8 cellular contexts compared by ENCODE assay signal in genomic region chr2:70994055-70994444, GRCh38. TPM values are rescaled to one million over a fixed set of nuclear protein-coding genes. Genes with fewer than 3 reads are reported as not detected.
DNase-seq lines count a peak whose midpoint lies in the region; ATAC-seq lines count a peak whose summit lies in the region.

No MANE protein-coding gene starts in this region.

- peaks cover 3 to 4% of the 10 kb centered on the region in 2 donors for H3K36me3 Mint-ChIP-seq in activated T-cell treated with anti-CD3 and anti-CD28 coated beads, Interleukin-2, amount 50 U/mL, for 72 hours (ENCODE audit: insufficient read depth in 2 of 2)

- H3K9me3 ChIP-seq in iPS-18c (ENCODE audit: control insufficient read depth, insufficient read depth, low read length), result no peaks in the 10 kb centered on the region

- H3K27ac Mint-ChIP-seq in activated T-cell treated with anti-CD3 and anti-CD28 coated beads, Interleukin-2, amount 50 U/mL, for 72 hours, result peak overlapping the region; percentile 98
- peak overlapping the region; percentile 87 to 89 for H3K27ac Mint-ChIP-seq in stimulated activated naive CD8-positive, alpha-beta T cell treated with anti-CD3 and anti-CD28 coated beads, Interleukin-15, amount 100 ng/mL, for 72 hours

- no peak for ATAC-seq in activated T-cell treated with anti-CD3 and anti-CD28 coated beads, Interleukin-2, amount 50 U/mL, for 72 hours (replicated peaks in 1 of 2)
- no peak for ATAC-seq in stimulated activated naive CD8-positive, alpha-beta T cell treated with anti-CD3 and anti-CD28 coated beads, Interleukin-15, amount 100 ng/mL, for 72 hours
- ATAC-seq in GM21825 (IDR thresholded peaks at IDR 0.05; ENCODE audit: unreplicated experiment) (no peak), HG03039 (IDR thresholded peaks at IDR 0.05; ENCODE audit: unreplicated experiment) (no peak)

- peak overlapping the region; percentile 83 for H3K4me3 ChIP-seq in iPS-18c (ENCODE audit: insufficient read depth, low read depth, low read length)

- peaks cover 31% of the 10 kb centered on the region for H3K4me1 Mint-ChIP-seq in activated T-cell treated with anti-CD3 and anti-CD28 coated beads, Interleukin-2, amount 50 U/mL, for 72 hours (ENCODE audit: low read depth)
- peaks cover 41% of the 10 kb centered on the region for H3K4me1 Mint-ChIP-seq in stimulated activated naive CD8-positive, alpha-beta T cell treated with anti-CD3 and anti-CD28 coated beads, Interleukin-15, amount 100 ng/mL, for 72 hours

- H3K4me3 Mint-ChIP-seq in activated T-cell treated with anti-CD3 and anti-CD28 coated beads, Interleukin-2, amount 50 U/mL, for 72 hours, result peak overlapping the region; percentile 97 to 99
- H3K4me3 Mint-ChIP-seq in stimulated activated naive CD8-positive, alpha-beta T cell treated with anti-CD3 and anti-CD28 coated beads, Interleukin-15, amount 100 ng/mL, for 72 hours, result peak overlapping the region; percentile 89 to 97

- no peaks in the 10 kb centered on the region for H3K9me3 Mint-ChIP-seq in activated T-cell treated with anti-CD3 and anti-CD28 coated beads, Interleukin-2, amount 50 U/mL, for 72 hours
- no peaks in the 10 kb centered on the region for H3K9me3 Mint-ChIP-seq in stimulated activated naive CD8-positive, alpha-beta T cell treated with anti-CD3 and anti-CD28 coated beads, Interleukin-15, amount 100 ng/mL, for 72 hours

- DNase-seq in stimulated activated CD4-positive, alpha-beta T cell treated with anti-CD3 and anti-CD28 coated beads, Interleukin-4, amount 100 ng/mL, for 1 hour, result peak; percentile 56
- DNase-seq in stimulated activated CD4-positive, alpha-beta T cell treated with anti-CD3 and anti-CD28 coated beads, Interleukin-12 subunit alpha, Interleukin-12 subunit beta, amount 100 ng/mL, for 4 hours, result no peak
- peak; percentile 77 to 82 for DNase-seq in activated T-cell treated with anti-CD3 and anti-CD28 coated beads, Interleukin-2, amount 50 U/mL, for 72 hours
- DNase-seq in stimulated activated naive CD8-positive, alpha-beta T cell treated with anti-CD3 and anti-CD28 coated beads, Interleukin-15, amount 100 ng/mL, for 72 hours, result no peak
- DNase-seq in activated gamma-delta T cell treated with Interleukin-2 at 50 U/mL for 16 hours, result no peak

- H3K27me3 Mint-ChIP-seq in activated T-cell treated with anti-CD3 and anti-CD28 coated beads, Interleukin-2, amount 50 U/mL, for 72 hours (ENCODE audit: low read depth), result no peaks in the 10 kb centered on the region
- no peaks in the 10 kb centered on the region for H3K27me3 Mint-ChIP-seq in stimulated activated naive CD8-positive, alpha-beta T cell treated with anti-CD3 and anti-CD28 coated beads, Interleukin-15, amount 100 ng/mL, for 72 hours

RNA-seq across cellular contexts. Expression of gene TEX261, which starts 0.6 kb away (rescaled TPM):
- total RNA-seq in activated T-cell treated with anti-CD3 and anti-CD28 coated beads, Interleukin-2, amount 50 U/mL, for 72 hours, result 10 to 100 TPM; 45.9 to 66.6 TPM

RNA-seq across cellular contexts. Expression of gene ANKRD53, which starts 15.6 kb away (rescaled TPM):
- total RNA-seq in activated T-cell treated with anti-CD3 and anti-CD28 coated beads, Interleukin-2, amount 50 U/mL, for 72 hours, result under 1 TPM in 1 of 2 donors, not detected in 1; 0.58 TPM

RNA-seq across cellular contexts. Expression of gene ATP6V1B1, which starts 58.4 kb away (rescaled TPM):
- not detected for total RNA-seq in activated T-cell treated with anti-CD3 and anti-CD28 coated beads, Interleukin-2, amount 50 U/mL, for 72 hours

Comparison
In these comparisons a context has a peak if more than half of its experiments do, and no peak if none do; other contexts are left out.
1. DNase-seq: peak in stimulated activated CD4-positive, alpha-beta T cell treated with anti-CD3 and anti-CD28 coated beads, Interleukin-4, amount 100 ng/mL, for 1 hour (single experiment) and activated T-cell treated with anti-CD3 and anti-CD28 coated beads, Interleukin-2, amount 50 U/mL, for 72 hours (2 of 2); none in stimulated activated CD4-positive, alpha-beta T cell treated with anti-CD3 and anti-CD28 coated beads, Interleukin-12 subunit alpha, Interleukin-12 subunit beta, amount 100 ng/mL, for 4 hours (single experiment), stimulated activated naive CD8-positive, alpha-beta T cell treated with anti-CD3 and anti-CD28 coated beads, Interleukin-15, amount 100 ng/mL, for 72 hours (0 of 2) and activated gamma-delta T cell treated with Interleukin-2 at 50 U/mL for 16 hours (single experiment).